In the genomic region with DNA sequence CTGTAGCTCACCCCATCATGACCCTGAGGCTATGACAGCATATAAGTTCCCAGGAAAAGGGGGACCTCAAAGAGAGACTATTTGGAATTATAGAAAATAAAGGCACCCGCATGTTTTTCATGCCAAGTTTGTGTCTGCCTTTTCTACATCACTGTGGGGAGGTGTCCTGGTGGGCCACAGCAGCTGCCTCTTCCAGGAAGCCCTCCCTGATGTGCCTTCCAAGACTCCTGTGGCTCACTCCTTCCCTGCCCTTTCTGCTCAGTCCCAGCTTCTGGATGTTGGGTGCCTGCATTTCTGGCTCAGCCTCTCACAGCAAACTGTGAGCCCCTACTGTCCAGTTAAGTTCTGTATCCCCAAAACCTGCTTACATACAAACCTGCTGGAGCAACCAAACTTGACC, we compare ENCODE assay signal across 28 cellular contexts.
"Had no signal": no experiment of that assay in that cellular context is flagged by ENCODE, and none has a peak within 500 bp of the region (broad histone marks: within the 10 kb centered on the region; RNA-seq: fewer than 3 reads in every experiment).

No MANE protein-coding gene starts in this region.

- DNase-seq: activated CD4-positive, alpha-beta T cell treated with anti-CD3 and anti-CD28 coated beads, Interleukin-2, amount 10 ng/mL, durations not matched to agents 24 days and 14 days; activated CD4-positive, alpha-beta T cell treated with anti-CD3 and anti-CD28 coated beads, Interleukin-2, amount 50 U/mL, for 4 hours; activated CD8-positive, alpha-beta T cell treated with anti-CD3 and anti-CD28 coated beads for 36 hours; activated naive CD4-positive, alpha-beta T cell; activated naive CD4-positive, alpha-beta T cell treated with anti-CD3 and anti-CD28 coated beads, Interleukin-2, amount 50 U/mL, for 16 hours; activated naive CD8-positive, alpha-beta T cell treated with anti-CD3 and anti-CD28 coated beads for 36 hours; activated T-cell treated with anti-CD3 and anti-CD28 coated beads, Interleukin-2, amount 50 U/mL, for 1 hour; activated T-cell treated with anti-CD3 and anti-CD28 coated beads, Interleukin-2, amount 50 U/mL, for 72 hours; amniotic stem cell; brain microvascular endothelial cell; NCI-H1092 treated with DMSO at 0.1 percent for 48 hours; NCI-H187; NCI-H2029 treated with DMSO at 0.1 percent for 48 hours; NCI-H2107; NCI-H2171; NCI-H510A; NCI-H526; NCI-H748 treated with DMSO at 0.1 percent for 48 hours; NK-92 treated with Interleukin-12 subunit alpha and Interleukin-12 subunit beta, amount 100 ng/mL, for 24 hours; PC-3; SW 1271; T-helper 1 cell; T-helper 2 cell; T-helper 9 cell; WERI-Rb-1 had no signal

- H3K4me1 Mint-ChIP-seq: activated CD4-positive, alpha-beta T cell treated with anti-CD3 and anti-CD28 coated beads, Interleukin-2, amount 10 ng/mL, durations not matched to agents 24 days and 14 days; activated naive CD8-positive, alpha-beta T cell treated with anti-CD3 and anti-CD28 coated beads for 36 hours had no signal

- H3K9me3 Mint-ChIP-seq: activated CD4-positive, alpha-beta T cell treated with anti-CD3 and anti-CD28 coated beads, Interleukin-2, amount 10 ng/mL, durations not matched to agents 24 days and 14 days; activated CD8-positive, alpha-beta T cell treated with anti-CD3 and anti-CD28 coated beads for 36 hours had no signal

- H3K27me3 ChIP-seq: Peyer's patch had no signal

- H3K4me3 Mint-ChIP-seq: activated CD4-positive, alpha-beta T cell treated with anti-CD3 and anti-CD28 coated beads, Interleukin-2, amount 10 ng/mL, durations not matched to agents 24 days and 14 days; activated CD8-positive, alpha-beta T cell treated with anti-CD3 and anti-CD28 coated beads for 36 hours; activated naive CD8-positive, alpha-beta T cell treated with anti-CD3 and anti-CD28 coated beads for 36 hours; activated T-cell treated with anti-CD3 and anti-CD28 coated beads, Interleukin-2, amount 50 U/mL, for 72 hours; activated T-helper 17 cell treated with anti-CD3 and anti-CD28 coated beads, Interleukin-2, amount 50 U/mL, for 72 hours had no signal

- H3K27ac Mint-ChIP-seq: activated CD4-positive, alpha-beta T cell treated with anti-CD3 and anti-CD28 coated beads, Interleukin-2, amount 10 ng/mL, durations not matched to agents 24 days and 14 days; activated CD8-positive, alpha-beta T cell treated with anti-CD3 and anti-CD28 coated beads for 36 hours; activated naive CD8-positive, alpha-beta T cell treated with anti-CD3 and anti-CD28 coated beads for 36 hours; activated T-cell treated with anti-CD3 and anti-CD28 coated beads, Interleukin-2, amount 50 U/mL, for 72 hours; activated T-helper 17 cell treated with anti-CD3 and anti-CD28 coated beads, Interleukin-2, amount 50 U/mL, for 72 hours had no signal

- H3K36me3 ChIP-seq: brain microvascular endothelial cell, Peyer's patch, WERI-Rb-1 had no signal

- H3K36me3 Mint-ChIP-seq: activated naive CD8-positive, alpha-beta T cell treated with anti-CD3 and anti-CD28 coated beads for 36 hours had no signal

- ATAC-seq: activated CD8-positive, alpha-beta T cell treated with anti-CD3 and anti-CD28 coated beads for 36 hours; activated T-cell treated with anti-CD3 and anti-CD28 coated beads, Interleukin-2, amount 50 U/mL, for 72 hours; activated T-helper 17 cell treated with anti-CD3 and anti-CD28 coated beads, Interleukin-2, amount 50 U/mL, for 72 hours; PC-3; Right ventricle myocardium inferior had no signal

- H3K4me3 ChIP-seq: Peyer's patch had no signal

- H3K9me3 ChIP-seq: Peyer's patch had no signal

- H3K27ac ChIP-seq: brain microvascular endothelial cell, Peyer's patch, WERI-Rb-1 had no signal

- H3K27me3 Mint-ChIP-seq: activated naive CD8-positive, alpha-beta T cell treated with anti-CD3 and anti-CD28 coated beads for 36 hours had no signal
